ENCODE assay signal across 21 cellular contexts in genomic region chr20:61849822-61850221, GRCh38.
DNase-seq lines count a peak whose midpoint lies in the region; ATAC-seq and TF ChIP-seq lines count a peak whose summit lies in the region.
"Had no signal": no experiment of that assay in that cellular context is flagged by ENCODE, and none has a peak within 500 bp of the region (broad histone marks: within the 10 kb centered on the region; RNA-seq: fewer than 3 reads in every experiment).

No MANE protein-coding gene starts in this region.

- H2BK12ac ChIP-seq in neuronal stem cell (ENCODE audit: low read length): no peak overlapping the region

- H2BK5ac ChIP-seq in neuronal stem cell (ENCODE audit: low read length): no peak overlapping the region

- no peaks in the 10 kb centered on the region for H3K9me3 ChIP-seq in BLaER1 treated with 17β-estradiol and CSF1 and Interleukin-3, amounts not matched to agents 10 nM and 100 nM (replicated peaks in 1 of 11)
- H3K9me3 ChIP-seq in neuronal stem cell (replicated peaks in 1 of 2; ENCODE audit: control insufficient read depth in 2 of 2, insufficient read depth in 1 of 2, low read depth in 1 of 2, low read length in 2 of 2) (peaks cover 4 to 16% of the 10 kb centered on the region in 2 donors), spleen (peaks cover 0 to 36% (median 0%) of the 10 kb centered on the region in 8 donors), left lung (peaks cover 0 to 15% of the 10 kb centered on the region in 2 donors)
- H3K9me3 ChIP-seq: A549, BE2C, HAP-1 had no signal

- H4K20me1 ChIP-seq in BLaER1 treated with 17β-estradiol and CSF1 and Interleukin-3, amounts not matched to agents 10 nM and 100 nM: peaks cover 0 to 32% (median 12%) of the 10 kb centered on the region in 11 experiments; a peak in 9 of 22 replicates

- no peak overlapping the region for H2AK5ac ChIP-seq in neuronal stem cell (ENCODE audit: low read depth, low read length)

- no peak overlapping the region for H3K27ac Mint-ChIP-seq in chondrocyte (ENCODE audit: unreplicated experiment)
- H3K27ac Mint-ChIP-seq: CD4-positive, CD25-positive, alpha-beta regulatory T cell; CD8-positive, alpha-beta T cell; HFFc6 had no signal

- ATAC-seq in left lung: no peak
- ATAC-seq: A549; CD8-positive, alpha-beta T cell had no signal

- H3K4me3 ChIP-seq in BLaER1 treated with 17β-estradiol and CSF1 and Interleukin-3, amounts not matched to agents 10 nM and 100 nM: no peak overlapping the region
- H3K4me3 ChIP-seq in neuronal stem cell (ENCODE audit: low read length in 2 of 2) (no peak overlapping the region), spleen (no peak overlapping the region), left lung (no peak overlapping the region)
- H3K4me3 ChIP-seq: A549, HAP-1 had no signal

- peaks cover 29 to 40% (median 34%) of the 10 kb centered on the region in 11 experiments for H3K27me3 ChIP-seq in BLaER1 treated with 17β-estradiol and CSF1 and Interleukin-3, amounts not matched to agents 10 nM and 100 nM
- H3K27me3 ChIP-seq in neuronal stem cell (ENCODE audit: control insufficient read depth in 3 of 3, insufficient read depth in 3 of 3, low read depth in 1 of 3, low read length in 3 of 3) (peaks cover 0 to 2% (median 0%) of the 10 kb centered on the region in 3 experiments), spleen (replicated peaks in 1 of 7) (peaks cover 0 to 22% (median 0%) of the 10 kb centered on the region in 7 donors), left lung (peaks cover 0 to 76% of the 10 kb centered on the region in 2 donors)

- H3K27ac ChIP-seq in BLaER1 treated with 17β-estradiol and CSF1 and Interleukin-3, amounts not matched to agents 10 nM and 100 nM: no peak overlapping the region
- no peak overlapping the region for H3K27ac ChIP-seq in neuronal stem cell (replicated peaks; ENCODE audit: low read length)
- H3K27ac ChIP-seq in spleen: no peak overlapping the region
- no peak overlapping the region for H3K27ac ChIP-seq in left lung
- H3K27ac ChIP-seq: A549, C4-2B had no signal

- no peak for TF ChIP-seq POLR2A in spleen (IDR thresholded peaks at IDR 0.05)

- H2BK15ac ChIP-seq in neuronal stem cell (ENCODE audit: low read length): no peak overlapping the region

- H3K27me3 Mint-ChIP-seq in chondrocyte (ENCODE audit: low read depth): peaks cover 11% of the 10 kb centered on the region
- H3K27me3 Mint-ChIP-seq: CD4-positive, CD25-positive, alpha-beta regulatory T cell had no signal

- peak overlapping the region in 8 of 11 experiments; percentile 76 to 98 (median 87); a peak in 12 of 22 replicates for H3K4me2 ChIP-seq in BLaER1 treated with 17β-estradiol and CSF1 and Interleukin-3, amounts not matched to agents 10 nM and 100 nM
- no peak overlapping the region for H3K4me2 ChIP-seq in neuronal stem cell (ENCODE audit: insufficient read depth, low read length, poor library complexity, severe bottlenecking)
- H3K4me2 ChIP-seq: A549 had no signal

- DNase-seq in chondrocyte (ENCODE audit: low spot score) (peak; percentile 52), neuronal stem cell (ENCODE audit: low spot score) (no peak), spleen (peak; percentile 30), occipital lobe (lab: John Stamatoyannopoulos, UW) (no peak), left lung (no peak)
- DNase-seq in stimulated activated naive CD4-positive, alpha-beta T cell (lab: John Stamatoyannopoulos, UW): no peak
- DNase-seq: 8988T; ACHN; AML-193; BE2C; Caco-2; CD4-positive, CD25-positive, alpha-beta regulatory T cell; CD8-positive, alpha-beta T cell; DMS153; DND-41; GOT3; HFFc6 had no signal

- TF ChIP-seq CTCF in chondrocyte (IDR thresholded peaks at IDR 0.05): no peak
- no peak for TF ChIP-seq CTCF in spleen (IDR thresholded peaks at IDR 0.05 in 8 of 11, conservative IDR thresholded peaks at IDR 0.05 in 3 of 11)
- no peak for TF ChIP-seq CTCF in left lung (IDR thresholded peaks at IDR 0.05)

- H3K18ac ChIP-seq in neuronal stem cell (ENCODE audit: low read length): no peak overlapping the region

- H3K4ac ChIP-seq in neuronal stem cell (ENCODE audit: low read length): no peak overlapping the region

- no CpG with 5 or more reads among the region's 12 CpGs for WGBS in neuronal stem cell (ENCODE audit: extremely low coverage in 2 of 2, insufficient read length in 2 of 2, insufficient replicate concordance in 1 of 2), 2 donors
- WGBS in spleen, 5 donors: 76 to 89% (median 85%) methylated on average over 12 of the region's 12 CpGs

- peaks cover 2% of the 10 kb centered on the region for H3K79me1 ChIP-seq in neuronal stem cell (ENCODE audit: low read depth, low read length)

- no peaks in the 10 kb centered on the region for H3K36me3 Mint-ChIP-seq in chondrocyte (ENCODE audit: low read depth)
- H3K36me3 Mint-ChIP-seq: CD4-positive, CD25-positive, alpha-beta regulatory T cell; CD8-positive, alpha-beta T cell had no signal

- peaks cover 2% of the 10 kb centered on the region for H3K9me3 Mint-ChIP-seq in chondrocyte (ENCODE audit: low read depth)
- H3K9me3 Mint-ChIP-seq: CD8-positive, alpha-beta T cell had no signal

- no peak overlapping the region for H4K91ac ChIP-seq in neuronal stem cell (ENCODE audit: low read depth, low read length, poor library complexity)

- no peak overlapping the region for H2BK120ac ChIP-seq in neuronal stem cell (ENCODE audit: low read depth, low read length)

- no peak overlapping the region for H3K9ac ChIP-seq in BLaER1 treated with 17β-estradiol and CSF1 and Interleukin-3, amounts not matched to agents 10 nM and 100 nM
- peak overlapping the region; percentile 55 for H3K9ac ChIP-seq in neuronal stem cell (ENCODE audit: low read depth, low read length, poor library complexity)

- peak overlapping the region; percentile 68 for H3K23ac ChIP-seq in neuronal stem cell (ENCODE audit: low read depth, low read length, poor library complexity)

- no peak overlapping the region for H4K8ac ChIP-seq in neuronal stem cell (ENCODE audit: low read depth, low read length)

- no peaks in the 10 kb centered on the region for H3K4me1 Mint-ChIP-seq in chondrocyte (ENCODE audit: low read depth)
- H3K4me1 Mint-ChIP-seq: CD4-positive, CD25-positive, alpha-beta regulatory T cell had no signal

- no peak overlapping the region for H3K4me3 Mint-ChIP-seq in chondrocyte (ENCODE audit: unreplicated experiment)
- H3K4me3 Mint-ChIP-seq: CD4-positive, CD25-positive, alpha-beta regulatory T cell; CD8-positive, alpha-beta T cell; HFFc6 had no signal

- peak overlapping the region; percentile 31 for H3K14ac ChIP-seq in neuronal stem cell (ENCODE audit: low read length)

- H3K4me1 ChIP-seq in BLaER1 treated with 17β-estradiol and CSF1 and Interleukin-3, amounts not matched to agents 10 nM and 100 nM: peaks cover 25 to 66% (median 45%) of the 10 kb centered on the region in 10 experiments
- H3K4me1 ChIP-seq in neuronal stem cell (ENCODE audit: control insufficient read depth in 2 of 2, insufficient read depth in 1 of 2, low read depth in 1 of 2, low read length in 2 of 2) (peaks cover 12 to 13% of the 10 kb centered on the region in 2 donors), spleen (no peaks in the 10 kb centered on the region), left lung (no peaks in the 10 kb centered on the region)
- H3K4me1 ChIP-seq: A549, BE2C, Caco-2, HAP-1 had no signal

- H3K36me3 ChIP-seq in BLaER1 treated with 17β-estradiol and CSF1 and Interleukin-3, amounts not matched to agents 10 nM and 100 nM: no peaks in the 10 kb centered on the region
- H3K36me3 ChIP-seq in neuronal stem cell (replicated peaks in 1 of 2; ENCODE audit: control insufficient read depth in 2 of 2, insufficient read depth in 2 of 2, low read length in 2 of 2) (no peaks in the 10 kb centered on the region), spleen (no peaks in the 10 kb centered on the region), left lung (no peaks in the 10 kb centered on the region)
- H3K36me3 ChIP-seq: BE2C, HAP-1 had no signal

- intact Hi-C loops in spleen (cut with DNase I; ENCODE audit: low total_unique reads): no loop called here
- intact Hi-C loops in left lung (cut with DNase I): no loop called here

- no peak overlapping the region for H2AFZ ChIP-seq in neuronal stem cell (ENCODE audit: low read length)

Comparison
In these comparisons a context has a peak if more than half of its experiments do, and no peak if none do; other contexts are left out.
1. DNase-seq: peak in chondrocyte (single experiment) and spleen (single experiment); none in neuronal stem cell (single experiment), stimulated activated naive CD4-positive, alpha-beta T cell (0 of 6), occipital lobe (single experiment) and left lung (0 of 2).